Comparison of ENCODE assay signal across 24 cellular contexts in genomic region chr16:82848013-82848412, GRCh38.
"Had no signal": no experiment of that assay in that cellular context is flagged by ENCODE, and none has a peak within 500 bp of the region (broad histone marks: within the 10 kb centered on the region; RNA-seq: fewer than 3 reads in every experiment).

No MANE protein-coding gene starts in this region.

- H3K9me3 ChIP-seq: prostate gland, testis, uterus had no signal

- H3K4me3 Mint-ChIP-seq: activated CD8-positive, alpha-beta T cell treated with anti-CD3 and anti-CD28 coated beads, Interleukin-2, amount 10 ng/mL, durations not matched to agents 7 days and 5 days; activated naive CD4-positive, alpha-beta T cell treated with anti-CD3 and anti-CD28 coated beads, Interleukin-2, amount 50 U/mL, for 24 hours; brain; natural killer cell had no signal

- H3K27ac Mint-ChIP-seq: activated CD8-positive, alpha-beta T cell treated with anti-CD3 and anti-CD28 coated beads, Interleukin-2, amount 10 ng/mL, durations not matched to agents 7 days and 5 days; activated naive CD4-positive, alpha-beta T cell treated with anti-CD3 and anti-CD28 coated beads, Interleukin-2, amount 50 U/mL, for 24 hours; brain; natural killer cell had no signal

- H3K27ac ChIP-seq: coronary artery, epithelial cell of prostate, foreskin keratinocyte, prostate gland, spleen, testis, uterus had no signal

- DNase-seq: activated CD4-positive, alpha-beta T cell treated with anti-CD3 and anti-CD28 coated beads for 1 hour; activated CD4-positive, alpha-beta T cell treated with anti-CD3 and anti-CD28 coated beads, Interleukin-2, amount 50 U/mL, for 1 hour; activated CD8-positive, alpha-beta T cell treated with anti-CD3 and anti-CD28 coated beads, Interleukin-2, amount 10 ng/mL, durations not matched to agents 7 days and 5 days; activated gamma-delta T cell treated with Interleukin-2 at 50 U/mL for 16 hours; activated T-cell treated with anti-CD3 and anti-CD28 coated beads, Interleukin-2, amount 50 U/mL, for 1 hour; aorta; foreskin keratinocyte; hippocampal formation; mammary epithelial cell; midbrain; natural killer cell; spleen; stimulated activated CD4-positive, alpha-beta T cell treated with anti-CD3 and anti-CD28 coated beads, Interleukin-4, amount 100 ng/mL, for 1 hour; stimulated activated naive CD4-positive, alpha-beta T cell; T-helper 9 cell; testis; trophoblast cell; uterus had no signal

- ATAC-seq: activated CD8-positive, alpha-beta T cell treated with anti-CD3 and anti-CD28 coated beads, Interleukin-2, amount 10 ng/mL, durations not matched to agents 7 days and 5 days; foreskin keratinocyte; left lobe of liver; natural killer cell had no signal

- H3K4me3 ChIP-seq: coronary artery, prostate gland, spleen, testis, uterus had no signal

- H3K4me1 Mint-ChIP-seq: activated naive CD4-positive, alpha-beta T cell treated with anti-CD3 and anti-CD28 coated beads, Interleukin-2, amount 50 U/mL, for 24 hours had no signal

- H3K4me1 ChIP-seq: prostate gland, spleen, testis, uterus had no signal

- H3K27me3 ChIP-seq: foreskin keratinocyte, testis, uterus had no signal

- H3K36me3 ChIP-seq: prostate gland, spleen, uterus had no signal

- H3K36me3 Mint-ChIP-seq: activated naive CD4-positive, alpha-beta T cell treated with anti-CD3 and anti-CD28 coated beads, Interleukin-2, amount 50 U/mL, for 24 hours; brain; natural killer cell had no signal
